ENCODE assay signal across 25 cellular contexts in genomic region chr4:1251773-1252066, GRCh38. TPM values are rescaled to one million over a fixed set of nuclear protein-coding genes. Genes with fewer than 3 reads are reported as not detected.
DNase-seq lines count a peak whose midpoint lies in the region; ATAC-seq and TF ChIP-seq lines count a peak whose summit lies in the region.
"Had no signal": no experiment of that assay in that cellular context is flagged by ENCODE, and none has a peak within 500 bp of the region (broad histone marks: within the 10 kb centered on the region; RNA-seq: fewer than 3 reads in every experiment).

No MANE protein-coding gene starts in this region.

- H3K27me3 ChIP-seq in IMR-90 (ENCODE audit: control insufficient read depth, insufficient read depth, low read length), result no peaks in the 10 kb centered on the region
- H3K27me3 ChIP-seq: breast epithelium had no signal

- no peak overlapping the region for H4K91ac ChIP-seq in IMR-90 (ENCODE audit: insufficient read depth, low read depth, low read length)

- no peak overlapping the region for H2AFZ ChIP-seq in IMR-90 (replicated peaks; ENCODE audit: low read length, poor library complexity)

- H3K27me3 Mint-ChIP-seq in activated CD4-positive, alpha-beta T cell treated with anti-CD3 and anti-CD28 coated beads for 36 hours, result no peaks in the 10 kb centered on the region
- no peaks in the 10 kb centered on the region for H3K27me3 Mint-ChIP-seq in activated naive CD8-positive, alpha-beta T cell treated with anti-CD3 and anti-CD28 coated beads, Interleukin-2, amount 10 ng/mL, durations not matched to agents 7 days and 5 days
- H3K27me3 Mint-ChIP-seq in nephron (ENCODE audit: low read depth), result peaks cover 3% of the 10 kb centered on the region

- H3K9ac ChIP-seq in IMR-90 (ENCODE audit: low read depth, low read length), result no peak overlapping the region
- H3K9ac ChIP-seq: SK-N-SH had no signal

- no peak overlapping the region for H2BK120ac ChIP-seq in IMR-90 (ENCODE audit: low read depth, low read length)

- H3K79me1 ChIP-seq in IMR-90 (ENCODE audit: low read depth in 1 of 2, low read length in 2 of 2), result peaks cover 22 to 33% of the 10 kb centered on the region in 2 experiments

- no peak overlapping the region for H4K5ac ChIP-seq in IMR-90 (ENCODE audit: low read depth, low read length)

- DNase-seq in activated CD4-positive, alpha-beta T cell treated with anti-CD3 and anti-CD28 coated beads for 36 hours, result peak; percentile 2
- no peak for DNase-seq in activated CD4-positive, alpha-beta T cell treated with anti-CD3 and anti-CD28 coated beads, Interleukin-2, amount 50 U/mL, for 4 hours
- DNase-seq in IMR-90, result no peak
- DNase-seq in activated naive CD8-positive, alpha-beta T cell treated with anti-CD3 and anti-CD28 coated beads, Interleukin-2, amount 10 ng/mL, durations not matched to agents 7 days and 5 days, result no peak
- no peak for DNase-seq in stimulated activated naive CD4-positive, alpha-beta T cell (lab: John Stamatoyannopoulos, UW)
- DNase-seq: 8988T; activated CD8-positive, alpha-beta memory T cell treated with anti-CD3 and anti-CD28 coated beads, Interleukin-2, amount 50 U/mL, for 4 hours; DMS153; GF-D8; GOT3; KBM-7; NCI-H1694; NCI-H69; nucleus accumbens; retina; SK-N-SH; stimulated activated CD4-positive, alpha-beta T cell treated with anti-CD3 and anti-CD28 coated beads, Interleukin-4, amount 100 ng/mL, for 4 hours; T1000 had no signal

- in situ Hi-C loops in IMR-90 (cut with MboI; ENCODE audit: low sequenced_read_pairs), result no loop called here

- H3K14ac ChIP-seq in IMR-90 (replicated peaks; ENCODE audit: low read depth, low read length), result no peak overlapping the region

- H3K4me1 Mint-ChIP-seq in activated CD4-positive, alpha-beta T cell treated with anti-CD3 and anti-CD28 coated beads for 36 hours, result peaks cover 73% of the 10 kb centered on the region
- peaks cover 35% of the 10 kb centered on the region for H3K4me1 Mint-ChIP-seq in activated naive CD8-positive, alpha-beta T cell treated with anti-CD3 and anti-CD28 coated beads, Interleukin-2, amount 10 ng/mL, durations not matched to agents 7 days and 5 days
- peaks cover 5% of the 10 kb centered on the region for H3K4me1 Mint-ChIP-seq in nephron

- peaks cover 8% of the 10 kb centered on the region for H4K20me1 ChIP-seq in IMR-90 (ENCODE audit: insufficient read depth, low read length)

- peaks cover 11% of the 10 kb centered on the region for H3K36me3 ChIP-seq in IMR-90 (ENCODE audit: control insufficient read depth, insufficient read depth, low read length)
- H3K36me3 ChIP-seq: breast epithelium had no signal

- no peak overlapping the region for H3K18ac ChIP-seq in IMR-90 (ENCODE audit: low read depth, low read length)

- no peak overlapping the region for H3K4me3 Mint-ChIP-seq in activated CD4-positive, alpha-beta T cell treated with anti-CD3 and anti-CD28 coated beads for 36 hours
- no peak overlapping the region for H3K4me3 Mint-ChIP-seq in activated naive CD8-positive, alpha-beta T cell treated with anti-CD3 and anti-CD28 coated beads, Interleukin-2, amount 10 ng/mL, durations not matched to agents 7 days and 5 days
- peak overlapping the region; percentile 64 to 91 (median 73) for H3K4me3 Mint-ChIP-seq in nephron

- peaks cover 14% of the 10 kb centered on the region for H3K9me3 Mint-ChIP-seq in activated CD4-positive, alpha-beta T cell treated with anti-CD3 and anti-CD28 coated beads for 36 hours (ENCODE audit: low read depth)
- peaks cover 28% of the 10 kb centered on the region for H3K9me3 Mint-ChIP-seq in activated naive CD8-positive, alpha-beta T cell treated with anti-CD3 and anti-CD28 coated beads, Interleukin-2, amount 10 ng/mL, durations not matched to agents 7 days and 5 days
- H3K9me3 Mint-ChIP-seq in nephron, result peaks cover 54% of the 10 kb centered on the region

- peaks cover 4% of the 10 kb centered on the region; the same call in 1 of the 2 replicates for H3K9me1 ChIP-seq in IMR-90 (ENCODE audit: insufficient read depth, low read length)

- TSS peak; percentile 20 for BruUV-seq in IMR-90 (replicated peaks; lab: Mats Ljungman, UMichigan)

- TF ChIP-seq CTCF in IMR-90 (conservative IDR thresholded peaks at IDR 0.05; ENCODE audit: low read depth, low read length), result no peak
- TF ChIP-seq CTCF in nephron (IDR thresholded peaks at IDR 0.05; ENCODE audit: unreplicated experiment in 3 of 3), result no peak

- TF ChIP-seq RAD21 in IMR-90 (IDR thresholded peaks at IDR 0.05; ENCODE audit: low read length), result no peak

- peaks cover 50% of the 10 kb centered on the region for H3K36me3 Mint-ChIP-seq in activated CD4-positive, alpha-beta T cell treated with anti-CD3 and anti-CD28 coated beads for 36 hours (ENCODE audit: low read depth)
- H3K36me3 Mint-ChIP-seq in activated naive CD8-positive, alpha-beta T cell treated with anti-CD3 and anti-CD28 coated beads, Interleukin-2, amount 10 ng/mL, durations not matched to agents 7 days and 5 days, result peaks cover 57% of the 10 kb centered on the region
- peaks cover 59% of the 10 kb centered on the region for H3K36me3 Mint-ChIP-seq in nephron (ENCODE audit: low read depth)

- H4K8ac ChIP-seq in IMR-90 (ENCODE audit: low read depth in 2 of 2, low read length in 2 of 2), result no peak overlapping the region

- H3K56ac ChIP-seq in IMR-90 (ENCODE audit: extremely low read depth, insufficient read depth, low read length), result no peak overlapping the region

- no peak overlapping the region for H3K23ac ChIP-seq in IMR-90 (ENCODE audit: low read depth, low read length)

- no peak overlapping the region for H3K27ac ChIP-seq in IMR-90 (ENCODE audit: insufficient read depth, low read length)
- H3K27ac ChIP-seq: RWPE1 had no signal

- CTCF ChIA-PET in activated CD4-positive, alpha-beta T cell treated with anti-CD3 and anti-CD28 coated beads for 36 hours (lab: Charles Lee), result interaction anchor here (0.7 to 3.0 kb wide), 5 partner anchors 15 to 103 kb away, joined by 3 to 17 read pairs (median 4); no protein-coding TSS in a partner anchor
- CTCF ChIA-PET in IMR-90 (lab: Yijun Ruan, JAX), result no interaction called here

- H2BK5ac ChIP-seq in IMR-90 (ENCODE audit: low read depth, low read length, poor library complexity, severe bottlenecking), result no peak overlapping the region

- no peak for ATAC-seq in activated CD4-positive, alpha-beta T cell treated with anti-CD3 and anti-CD28 coated beads for 36 hours
- no peak for ATAC-seq in IMR-90 (ENCODE audit: low read depth)
- no peak for ATAC-seq in activated naive CD8-positive, alpha-beta T cell treated with anti-CD3 and anti-CD28 coated beads, Interleukin-2, amount 10 ng/mL, durations not matched to agents 7 days and 5 days (ENCODE audit: low read depth)
- ATAC-seq in HG03432 (IDR thresholded peaks at IDR 0.05; ENCODE audit: unreplicated experiment), result no peak
- no peak for ATAC-seq in HG03095 (IDR thresholded peaks at IDR 0.05; ENCODE audit: unreplicated experiment)
- ATAC-seq: activated CD4-positive, CD25-positive, alpha-beta regulatory T cell treated with anti-CD3 and anti-CD28 coated beads, Interleukin-2, amount 50 U/mL, for 24 hours; left lobe of liver had no signal

- H3K4me3 ChIP-seq in IMR-90 (ENCODE audit: insufficient read depth, low read depth, low read length), result no peak overlapping the region
- H3K4me3 ChIP-seq: breast epithelium had no signal

- TF ChIP-seq POLR2A in IMR-90 (IDR thresholded peaks at IDR 0.05; ENCODE audit: low read depth, low read length), result no peak

- H3K9me3 ChIP-seq in IMR-90 (ENCODE audit: control insufficient read depth, insufficient read depth, low read length), result peaks cover 35% of the 10 kb centered on the region
- H3K9me3 ChIP-seq: breast epithelium had no signal

- no peak overlapping the region for H2AK9ac ChIP-seq in IMR-90 (replicated peaks; ENCODE audit: low read depth, low read length, poor library complexity)

- no peak overlapping the region for H2BK20ac ChIP-seq in IMR-90 (ENCODE audit: low read depth, low read length)

- H3K4me1 ChIP-seq in IMR-90 (ENCODE audit: control insufficient read depth, insufficient read depth, low read length), result peaks cover 9% of the 10 kb centered on the region

- 95% methylated on average over 4 of the region's 11 CpGs; no CpG with 5 or more reads in 1 of the 2 experiments for WGBS in IMR-90 (ENCODE audit: extremely low coverage in 2 of 2, insufficient read length in 1 of 2), 2 experiments

- intact Hi-C loops in activated CD4-positive, alpha-beta T cell treated with anti-CD3 and anti-CD28 coated beads for 36 hours (cut with DNase I, micrococcal nuclease), result no loop called here
- intact Hi-C loops in IMR-90 (cut with micrococcal nuclease), result no loop called here

- no peak overlapping the region for H3K4me2 ChIP-seq in IMR-90 (ENCODE audit: low read depth, low read length)
- H3K4me2 ChIP-seq: SK-N-SH had no signal

- H3K27ac Mint-ChIP-seq in activated CD4-positive, alpha-beta T cell treated with anti-CD3 and anti-CD28 coated beads for 36 hours, result peak overlapping the region; percentile 42
- peak overlapping the region; percentile 25 for H3K27ac Mint-ChIP-seq in activated naive CD8-positive, alpha-beta T cell treated with anti-CD3 and anti-CD28 coated beads, Interleukin-2, amount 10 ng/mL, durations not matched to agents 7 days and 5 days
- H3K27ac Mint-ChIP-seq in nephron, result peak overlapping the region in 1 of 3 experiments; percentile 34

- no peak overlapping the region for H3K4ac ChIP-seq in IMR-90 (ENCODE audit: low read depth, low read length)

- H2AK5ac ChIP-seq in IMR-90 (ENCODE audit: low read depth, low read length), result no peak overlapping the region

- no peak overlapping the region for H2BK15ac ChIP-seq in IMR-90 (ENCODE audit: low read depth, low read length)

- dilution Hi-C loops in IMR-90 (cut with HindIII; ENCODE audit: low sequenced_read_pairs, unreplicated experiment), result no loop called here

- POLR2A ChIA-PET in activated CD4-positive, alpha-beta T cell treated with anti-CD3 and anti-CD28 coated beads for 36 hours (lab: Charles Lee), result no interaction called here
- POLR2A ChIA-PET in IMR-90 (lab: Charles Lee; ENCODE audit: unreplicated experiment), result no interaction called here
- POLR2A ChIA-PET in activated naive CD8-positive, alpha-beta T cell treated with anti-CD3 and anti-CD28 coated beads, Interleukin-2, amount 10 ng/mL, durations not matched to agents 7 days and 5 days (lab: Charles Lee), result interaction anchor here (4.8 to 4.9 kb wide), 2 partner anchors 15 to 38 kb away, joined by 39 to 82 read pairs; partner anchors contain the start of gene MAEA

RNA-seq across cellular contexts. Expression of gene CTBP1, which starts 2.8 kb away (rescaled TPM):
- total RNA-seq in activated CD4-positive, alpha-beta T cell treated with anti-CD3 and anti-CD28 coated beads for 36 hours, result 100 to 1,000 TPM; 152 to 177 TPM
- 147 TPM in 2 replicates for total RNA-seq in IMR-90 (2012; rRNA removed)
- polyA plus RNA-seq in IMR-90 (2012; rRNA removed), result 212 and 237 TPM in 2 replicates
- 167 and 315 TPM in 2 replicates for polyA plus RNA-seq in IMR-90 (2012; cell fraction: cytosol; rRNA removed)
- 377 and 892 TPM in 2 replicates for polyA plus RNA-seq in IMR-90 (2012; cell fraction: nucleus; rRNA removed; ENCODE audit: low replicate concordance)
- 100 to 1,000 TPM; 194 to 211 TPM for total RNA-seq in activated naive CD8-positive, alpha-beta T cell treated with anti-CD3 and anti-CD28 coated beads, Interleukin-2, amount 10 ng/mL, durations not matched to agents 7 days and 5 days

RNA-seq across cellular contexts. Expression of gene MAEA, which starts 38.0 kb away (rescaled TPM):
- 10 to 100 TPM; 38.9 to 40.4 TPM for total RNA-seq in activated CD4-positive, alpha-beta T cell treated with anti-CD3 and anti-CD28 coated beads for 36 hours
- total RNA-seq in IMR-90 (2012; rRNA removed), result 61.5 and 77.2 TPM in 2 replicates
- polyA plus RNA-seq in IMR-90 (2012; rRNA removed), result 108 and 120 TPM in 2 replicates
- 108 and 119 TPM in 2 replicates for polyA plus RNA-seq in IMR-90 (2012; cell fraction: cytosol; rRNA removed)
- polyA plus RNA-seq in IMR-90 (2012; cell fraction: nucleus; rRNA removed; ENCODE audit: low replicate concordance), result 179 and 309 TPM in 2 replicates
- total RNA-seq in activated naive CD8-positive, alpha-beta T cell treated with anti-CD3 and anti-CD28 coated beads, Interleukin-2, amount 10 ng/mL, durations not matched to agents 7 days and 5 days, result 10 to 100 TPM; 73.2 to 82.9 TPM

Comparison
In these comparisons a context has a peak if more than half of its experiments do, and no peak if none do; other contexts are left out.
1. H3K4me3 Mint-ChIP-seq: peak in nephron (3 of 3); none in activated CD4-positive, alpha-beta T cell treated with anti-CD3 and anti-CD28 coated beads for 36 hours (single experiment) and activated naive CD8-positive, alpha-beta T cell treated with anti-CD3 and anti-CD28 coated beads, Interleukin-2, amount 10 ng/mL, durations not matched to agents 7 days and 5 days (single experiment).